Comparison of ENCODE assay signal across 8 cellular contexts in genomic region chr6:16759181-16759645, GRCh38. TPM values are rescaled to one million over a fixed set of nuclear protein-coding genes. Genes with fewer than 3 reads are reported as not detected.
DNase-seq lines count a peak whose midpoint lies in the region; ATAC-seq and TF ChIP-seq lines count a peak whose summit lies in the region.

No MANE protein-coding gene starts in this region.

- H3K4me3 Mint-ChIP-seq in CD14-positive monocyte: peak overlapping the region; percentile 94 to 96
- H3K4me3 Mint-ChIP-seq in IgD-negative memory B cell: peak overlapping the region; percentile 94 to 99 (median 96)

- peak overlapping the region; percentile 93 for H3K4me3 ChIP-seq in astrocyte of the spinal cord (ENCODE audit: low read depth, low read length)

- in situ Hi-C loops in astrocyte of the spinal cord (cut with HindIII; ENCODE audit: low sequenced_read_pairs): no loop called here

- no peaks in the 10 kb centered on the region for H3K27me3 Mint-ChIP-seq in CD14-positive monocyte (ENCODE audit: low read depth in 3 of 3)
- no peaks in the 10 kb centered on the region for H3K27me3 Mint-ChIP-seq in IgD-negative memory B cell

- intact Hi-C loops in CD14-positive monocyte (cut with micrococcal nuclease): loop anchor here in 1 of 2 donors (5.0 kb wide), 1 partner anchor 172 kb away; no protein-coding TSS in a partner anchor

- no peak for TF ChIP-seq CTCF in CD14-positive monocyte (IDR thresholded peaks at IDR 0.05)
- TF ChIP-seq CTCF in astrocyte of the spinal cord (IDR thresholded peaks at IDR 0.05; ENCODE audit: low read depth, low read length): no peak

- H3K9me3 Mint-ChIP-seq in CD14-positive monocyte (no peaks in the 10 kb centered on the region), IgD-negative memory B cell (no peaks in the 10 kb centered on the region)

- DNase-seq in CD14-positive monocyte (ENCODE audit: low spot score) (no peak), astrocyte of the spinal cord (ENCODE audit: low read depth, low spot score) (peak; percentile 54), superior temporal gyrus (ENCODE audit: extremely low spot score) (peak; percentile 82), NCI-H345 treated with DMSO at 0.1 percent for 48 hours (lab: John Stamatoyannopoulos, UW; ENCODE audit: unreplicated experiment) (no peak)
- DNase-seq in stimulated activated CD4-positive, alpha-beta T cell treated with anti-CD3 and anti-CD28 coated beads, Interleukin-2, amount 100 ng/mL, for 48 hours: no peak

- no peak for ATAC-seq in HG03039 (IDR thresholded peaks at IDR 0.05; ENCODE audit: unreplicated experiment)

- no peaks in the 10 kb centered on the region for H3K27me3 ChIP-seq in layer of hippocampus (ENCODE audit: control insufficient read depth, insufficient read depth, low read length)

- peak overlapping the region; percentile 95 for H3K27ac ChIP-seq in layer of hippocampus (ENCODE audit: low read depth, low read length)

- H3K27ac Mint-ChIP-seq in CD14-positive monocyte (peak overlapping the region; percentile 97 to 99 (median 98)), IgD-negative memory B cell (peak overlapping the region; percentile 86 to 98 (median 98))

- H3K36me3 Mint-ChIP-seq in CD14-positive monocyte (peaks cover 9 to 19% of the 10 kb centered on the region in 2 donors), IgD-negative memory B cell (no peaks in the 10 kb centered on the region)

- H3K4me1 Mint-ChIP-seq in CD14-positive monocyte: peaks cover 50% of the 10 kb centered on the region
- peaks cover 16 to 37% (median 32%) of the 10 kb centered on the region in 3 donors for H3K4me1 Mint-ChIP-seq in IgD-negative memory B cell

RNA-seq across cellular contexts. Expression of gene ATXN1, which starts 2.0 kb away (rescaled TPM):
- polyA plus RNA-seq in CD14-positive monocyte: 10 to 100 TPM in 1 of 2 donors, 1 to 10 TPM in 1; 8.8 to 10.9 TPM
- 5.0 TPM for polyA plus RNA-seq in IgD-negative memory B cell

Comparison
In these comparisons a context has a peak if more than half of its experiments do, and no peak if none do; other contexts are left out.
1. DNase-seq: peak in astrocyte of the spinal cord (single experiment) and superior temporal gyrus (single experiment); none in CD14-positive monocyte (single experiment), NCI-H345 treated with DMSO at 0.1 percent for 48 hours (single experiment) and stimulated activated CD4-positive, alpha-beta T cell treated with anti-CD3 and anti-CD28 coated beads, Interleukin-2, amount 100 ng/mL, for 48 hours (0 of 2).